In the genomic region with DNA sequence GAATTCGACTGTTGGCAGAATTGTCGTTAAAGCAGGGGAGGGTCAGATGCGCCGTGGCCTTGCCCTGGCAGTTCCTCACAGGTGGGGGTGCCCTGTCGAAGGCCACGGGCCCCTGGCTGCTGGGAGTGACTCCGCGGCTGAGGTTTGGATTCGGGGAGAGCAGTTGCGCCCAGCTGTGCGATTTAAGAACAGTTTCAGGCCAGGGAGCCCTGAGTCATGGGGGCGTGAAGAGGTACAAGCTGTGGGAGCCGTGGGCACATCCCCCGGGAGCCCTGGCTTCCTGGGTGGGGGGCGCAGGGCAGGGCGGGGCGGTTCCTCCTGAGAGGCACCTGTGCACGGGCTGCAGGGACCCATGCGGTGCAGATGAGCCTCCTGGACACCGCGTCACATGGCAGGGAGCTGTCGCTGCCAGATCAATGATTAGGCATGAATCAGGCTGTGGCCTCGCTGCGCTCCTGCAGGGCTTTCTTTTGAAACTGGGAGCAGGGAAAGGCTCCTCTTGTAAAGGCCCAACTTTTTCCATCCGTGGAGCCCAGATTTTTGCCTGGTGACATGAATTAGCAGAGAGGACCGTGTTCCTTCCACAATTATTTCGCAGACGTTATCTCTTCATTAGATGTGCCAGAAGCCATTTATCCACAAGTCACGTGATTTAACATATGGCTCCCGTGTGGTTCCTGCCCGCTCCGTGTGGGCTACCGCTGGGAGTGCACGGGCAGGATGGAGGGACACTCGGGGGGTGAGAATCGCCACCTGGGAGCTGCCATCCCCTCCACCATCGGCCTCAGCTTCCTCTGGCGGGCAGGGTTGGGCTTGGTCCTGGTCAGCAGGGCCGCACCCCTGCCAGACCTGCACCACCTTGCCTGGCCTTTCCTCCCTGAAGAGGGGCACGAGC, we compare ENCODE assay signal across 8 cellular contexts. TPM values are rescaled to one million over a fixed set of nuclear protein-coding genes. Genes with fewer than 3 reads are reported as not detected.
DNase-seq lines count a peak whose midpoint lies in the region; ATAC-seq, FAIRE-seq and TF ChIP-seq lines count a peak whose summit lies in the region.

No MANE protein-coding gene starts in this region.

- H3K9me3 ChIP-seq in OCI-LY3 (ENCODE audit: insufficient read depth, low read length) (no peaks in the 10 kb centered on the region), hepatocyte (ENCODE audit: low read depth) (no peaks in the 10 kb centered on the region), skeletal muscle satellite cell (replicated peaks; ENCODE audit: low read length) (no peaks in the 10 kb centered on the region)

- no peaks in the 10 kb centered on the region for H3K9me2 ChIP-seq in hepatocyte (replicated peaks; ENCODE audit: insufficient read depth)

- TF ChIP-seq CTCF in OCI-LY3 (IDR thresholded peaks at IDR 0.05; ENCODE audit: low read depth, low read length) (no peak), hepatocyte (IDR thresholded peaks at IDR 0.05; ENCODE audit: poor library complexity) (no peak)

- H3K27me3 ChIP-seq in OCI-LY3 (ENCODE audit: low read depth, low read length) (no peaks in the 10 kb centered on the region), hepatocyte (no peaks in the 10 kb centered on the region), skeletal muscle satellite cell (ENCODE audit: control insufficient read depth, insufficient read depth, low read length) (no peaks in the 10 kb centered on the region)

- H3K9ac ChIP-seq in OCI-LY3 (ENCODE audit: low read length), result peak overlapping the region; percentile 70
- peak overlapping the region; percentile 80 for H3K9ac ChIP-seq in skeletal muscle satellite cell (ENCODE audit: low read depth, low read length)

- H3K4me3 ChIP-seq in OCI-LY3 (ENCODE audit: low read length), result peak overlapping the region; percentile 88
- H3K4me3 ChIP-seq in hepatocyte, result peak overlapping the region; percentile 91
- peak overlapping the region; percentile 81 for H3K4me3 ChIP-seq in skeletal muscle satellite cell (ENCODE audit: low read length)

- WGBS in hepatocyte (ENCODE audit: low lambda C conversion rate, missing lambda C conversion rate), result 33% methylated on average over 40 of the region's 40 CpGs

- H3K4me1 ChIP-seq in OCI-LY3 (ENCODE audit: low read length), result peaks cover 12% of the 10 kb centered on the region; the same call in 1 of the 2 replicates
- peaks cover 42% of the 10 kb centered on the region for H3K4me1 ChIP-seq in hepatocyte (ENCODE audit: insufficient read depth)
- H3K4me1 ChIP-seq in skeletal muscle satellite cell (ENCODE audit: control insufficient read depth, insufficient read depth, low read length), result peaks cover 27% of the 10 kb centered on the region

- DNase-seq in EH (ENCODE audit: low read depth) (peak; percentile 62), hepatocyte (ENCODE audit: low spot score) (peak; percentile 68), frontal cortex (ENCODE audit: low spot score in 2 of 2) (no peak)

- no peak for FAIRE-seq in frontal cortex (lab: Jason Lieb, UNC)

- peaks cover 12% of the 10 kb centered on the region for H3K79me2 ChIP-seq in OCI-LY3 (ENCODE audit: low read length)
- peaks cover 57% of the 10 kb centered on the region for H3K79me2 ChIP-seq in hepatocyte

- H4K20me1 ChIP-seq in OCI-LY3 (ENCODE audit: insufficient read depth, low read length) (0 out of 2 replicates have a peak, but pooled peaks cover 7% of the 10 kb centered on the region), hepatocyte (ENCODE audit: insufficient read depth, poor library complexity, severe bottlenecking) (peaks cover 10% of the 10 kb centered on the region)

- H3K4me2 ChIP-seq in OCI-LY3 (ENCODE audit: low read length) (peak overlapping the region; percentile 78), hepatocyte (peak overlapping the region; percentile 99), skeletal muscle satellite cell (ENCODE audit: low read length) (peak overlapping the region; percentile 98)

- H3K27ac ChIP-seq in OCI-LY3 (ENCODE audit: low read length) (peak overlapping the region; percentile 26), angular gyrus (ENCODE audit: low read depth, low read length) (peak overlapping the region; percentile 8), hepatocyte (peak overlapping the region; percentile 95)

- H2AFZ ChIP-seq in OCI-LY3 (ENCODE audit: low read depth, low read length), result no peak overlapping the region
- H2AFZ ChIP-seq in hepatocyte, result peak overlapping the region; percentile 63

- peak; percentile 34 for ATAC-seq in HG02571 (IDR thresholded peaks at IDR 0.05; ENCODE audit: unreplicated experiment)
- no peak for ATAC-seq in GM19397 (IDR thresholded peaks at IDR 0.05; ENCODE audit: unreplicated experiment)

- H3K36me3 ChIP-seq in OCI-LY3 (replicated peaks; ENCODE audit: low read depth, low read length), result no peaks in the 10 kb centered on the region
- no peaks in the 10 kb centered on the region for H3K36me3 ChIP-seq in hepatocyte (replicated peaks; ENCODE audit: insufficient read depth, low read depth)
- no peaks in the 10 kb centered on the region for H3K36me3 ChIP-seq in skeletal muscle satellite cell (ENCODE audit: insufficient read depth, low read length)

RNA-seq across cellular contexts. Expression of a gene that starts 0.9 kb away (rescaled TPM):
- total RNA-seq in hepatocyte (15.1 and 18.0 TPM in 2 replicates), frontal cortex (9.4 TPM)
- 10.7 and 12.7 TPM in 2 replicates for polyA plus RNA-seq in hepatocyte
- total RNA-seq in skeletal muscle satellite cell (2012; rRNA removed), result 8.5 and 10.1 TPM in 2 replicates

Comparison
In these comparisons a context has a peak if more than half of its experiments do, and no peak if none do; other contexts are left out.
1. DNase-seq: peak in EH (single experiment) and hepatocyte (single experiment); none in frontal cortex (0 of 2).
2. H3K27ac ChIP-seq: peak in every context shown above with its lines; median percentile 95 in hepatocyte; 26 in OCI-LY3; 8 in angular gyrus.
3. Peak in every context shown above with its lines, with median percentiles within 50 percentile points of each other: H3K4me2 ChIP-seq and H3K4me3 ChIP-seq.